Comparison of ENCODE assay signal across 8 cellular contexts in the genomic region with DNA sequence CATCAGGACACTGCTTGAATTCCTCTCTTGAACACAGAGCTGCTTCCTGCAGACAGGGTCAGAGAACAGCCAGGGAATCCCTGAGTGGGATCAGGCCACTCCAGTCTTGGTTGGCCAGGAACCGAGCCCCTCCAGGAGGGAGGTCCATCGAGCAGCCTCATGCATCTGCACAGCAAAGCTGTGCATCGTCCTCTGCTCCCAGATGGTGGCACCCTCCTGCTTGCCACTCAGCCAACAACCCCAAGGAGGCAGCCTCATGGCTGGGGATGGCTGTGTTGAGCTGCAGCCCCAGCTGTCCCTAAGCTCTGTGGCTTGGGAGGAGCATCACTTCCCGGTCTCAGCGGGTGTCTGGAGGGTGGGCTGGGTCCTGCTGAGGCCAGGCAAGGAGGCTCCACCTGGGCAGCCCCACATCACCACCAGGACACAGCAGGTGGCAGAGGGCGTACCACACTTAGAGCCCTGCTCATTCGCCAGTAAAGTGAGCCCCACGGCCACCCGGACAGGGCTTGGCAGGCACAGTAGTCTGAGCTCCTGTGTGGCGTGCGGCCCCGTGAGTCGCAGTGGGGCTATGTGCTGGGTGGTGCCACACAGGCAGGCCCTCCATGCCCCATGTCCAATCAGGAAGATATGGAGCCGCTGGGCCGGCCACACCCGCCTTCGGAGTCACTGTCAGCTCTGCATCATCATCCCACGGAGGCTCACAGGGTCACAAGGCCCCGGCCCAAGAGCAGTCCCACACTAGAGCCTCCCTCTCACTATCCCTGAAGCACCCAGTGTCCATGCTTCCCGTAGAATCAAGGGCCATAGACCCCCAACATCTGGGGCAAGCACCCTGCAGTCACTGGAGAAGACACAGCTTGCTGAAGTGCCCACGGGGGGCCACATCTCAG. TPM values are rescaled to one million over a fixed set of nuclear protein-coding genes. Genes with fewer than 3 reads are reported as not detected.
A peak's percentile ranks its signal among the peaks of the same experiment; 100 is the strongest.
DNase-seq lines count a peak whose midpoint lies in the region; ATAC-seq and TF ChIP-seq lines count a peak whose summit lies in the region.

No MANE protein-coding gene starts in this region.

- H4K20me1 ChIP-seq in GM23248 (ENCODE audit: insufficient read depth) = peaks cover 7% of the 10 kb centered on the region

- WGBS in GM23248 (ENCODE audit: low coverage in 1 of 2, low lambda C conversion rate in 2 of 2, missing lambda C conversion rate in 2 of 2), 2 experiments = 32 to 39% methylated on average over 20 of the region's 21 CpGs
- WGBS in right cardiac atrium = 84% methylated on average over 21 of the region's 21 CpGs
- WGBS in transverse colon (ENCODE audit: low coverage in 1 of 2), 2 donors = 85% methylated on average over 16 of the region's 21 CpGs; no CpG with 5 or more reads in 1 of the 2 donors
- WGBS in esophagus muscularis mucosa = 89% methylated on average over 18 of the region's 21 CpGs

- H3K36me3 ChIP-seq in GM23248 (ENCODE audit: low read depth) = 0 out of 2 replicates have a peak, but pooled peaks cover 3% of the 10 kb centered on the region
- no peaks in the 10 kb centered on the region for H3K36me3 ChIP-seq in transverse colon
- H3K36me3 ChIP-seq in esophagus muscularis mucosa = peaks cover 5 to 63% (median 40%) of the 10 kb centered on the region in 4 donors

- H3K4me1 ChIP-seq in GM23248 (ENCODE audit: insufficient read depth) (peaks cover 19% of the 10 kb centered on the region), right cardiac atrium (ENCODE audit: control insufficient read depth, insufficient read depth, low read length) (no peaks in the 10 kb centered on the region), transverse colon (peaks cover 0 to 5% (median 0%) of the 10 kb centered on the region in 4 donors), esophagus muscularis mucosa (peaks cover 0 to 26% (median 11%) of the 10 kb centered on the region in 4 donors)

- peak overlapping the region; percentile 23 for H3K4me2 ChIP-seq in GM23248 (ENCODE audit: unreplicated experiment)

- H3K9me3 ChIP-seq in GM23248 (ENCODE audit: low read depth) (no peaks in the 10 kb centered on the region), right cardiac atrium (ENCODE audit: control insufficient read depth, low read length) (no peaks in the 10 kb centered on the region), transverse colon (no peaks in the 10 kb centered on the region), esophagus muscularis mucosa (no peaks in the 10 kb centered on the region)

- TF ChIP-seq EP300 in transverse colon (IDR thresholded peaks at IDR 0.05; ENCODE audit: low read depth) = no peak
- no peak for TF ChIP-seq EP300 in esophagus muscularis mucosa (IDR thresholded peaks at IDR 0.05)

- H3K4me3 ChIP-seq in AG10803 (ENCODE audit: low read length) (no peak overlapping the region), GM23248 (no peak overlapping the region), right cardiac atrium (ENCODE audit: low read length) (no peak overlapping the region), transverse colon (no peak overlapping the region), esophagus muscularis mucosa (no peak overlapping the region)

- in situ Hi-C loops in GM23248 (cut with MboI) = no loop called here
- in situ Hi-C loops in transverse colon (cut with MboI; ENCODE audit: low pct_ligation_motif_present in 1 of 4, low pct_unique_long_range_greater_than_20kb in 1 of 4, low sequenced_read_pairs in 3 of 4) = no loop called here

- H3K9ac ChIP-seq in GM23248 = peak overlapping the region; percentile 69

- H3F3A ChIP-seq in GM23248 (ENCODE audit: insufficient read depth) = no peaks in the 10 kb centered on the region; the same call in 1 of the 2 replicates

- H2AFZ ChIP-seq in GM23248 = no peak overlapping the region

- TF ChIP-seq CTCF in AG10803 (conservative IDR thresholded peaks at IDR 0.05; ENCODE audit: low read length) = peak; percentile 41
- no peak for TF ChIP-seq CTCF in transverse colon (IDR thresholded peaks at IDR 0.05)
- no peak for TF ChIP-seq CTCF in esophagus muscularis mucosa (IDR thresholded peaks at IDR 0.05)

- H3K27me3 ChIP-seq in GM23248 (replicated peaks; ENCODE audit: insufficient read depth) (no peaks in the 10 kb centered on the region), right cardiac atrium (ENCODE audit: control insufficient read depth, insufficient read depth) (no peaks in the 10 kb centered on the region), transverse colon (no peaks in the 10 kb centered on the region), esophagus muscularis mucosa (no peaks in the 10 kb centered on the region)

- intact Hi-C loops in right cardiac atrium (cut with DNase I) (no loop called here), transverse colon (cut with DNase I; ENCODE audit: low total_unique reads) (no loop called here), esophagus muscularis mucosa (cut with DNase I) (no loop called here)

- H3K79me2 ChIP-seq in GM23248 (ENCODE audit: insufficient read depth) = peaks cover 95% of the 10 kb centered on the region

- DNase-seq in AG10803 (ENCODE audit: low read depth) (peak; percentile 67), GM23248 (peak; percentile 93), T1000 (lab: John Stamatoyannopoulos, UW) (peak; percentile 34), right cardiac atrium (peak in 2 of 3 donors; percentile 12 to 55), transverse colon (peak; percentile 7), COR-L47 (lab: John Stamatoyannopoulos, UW) (no peak), esophagus muscularis mucosa (ENCODE audit: extremely low spot score) (no peak)
- DNase-seq in activated CD4-positive, CD25-positive, alpha-beta regulatory T cell (lab: John Stamatoyannopoulos, UW) = no peak

- H3K27ac ChIP-seq in GM23248 (peak overlapping the region; percentile 73), right cardiac atrium (ENCODE audit: low read length) (no peak overlapping the region), transverse colon (no peak overlapping the region), esophagus muscularis mucosa (replicated peaks in 1 of 4) (no peak overlapping the region)

- H3K9me2 ChIP-seq in GM23248 (ENCODE audit: insufficient read depth) = no peaks in the 10 kb centered on the region

- ATAC-seq in right cardiac atrium = no peak

- no peak for TF ChIP-seq POLR2A in transverse colon (IDR thresholded peaks at IDR 0.05)
- no peak for TF ChIP-seq POLR2A in esophagus muscularis mucosa (IDR thresholded peaks at IDR 0.05; ENCODE audit: low read depth)

RNA-seq across cellular contexts. Expression of a gene that starts 11.9 kb away (rescaled TPM):
- total RNA-seq in GM23248 (2014; rRNA removed; shearing (Covaris generic)) = 31.6 and 48.4 TPM in 2 replicates
- 19.2 and 22.2 TPM in 2 replicates for polyA plus RNA-seq in GM23248 (2016; fragmentation: Nextera tagmentation; extraction: Ambion mirVana)
- total RNA-seq in right cardiac atrium = 10 to 100 TPM; 11.0 to 19.7 (median 15.5) TPM
- 15.6 TPM for polyA plus RNA-seq in right cardiac atrium
- 10 to 100 TPM in 3 of 4 donors, 1 to 10 TPM in 1; 10.0 to 50.5 (median 21.0) TPM for total RNA-seq in transverse colon
- 10 to 100 TPM; 22.5 to 51.7 (median 35.0) TPM for total RNA-seq in esophagus muscularis mucosa

Comparison
In these comparisons a context has a peak if more than half of its experiments do, and no peak if none do; other contexts are left out.
1. DNase-seq: peak in AG10803 (single experiment), GM23248 (single experiment), T1000 (single experiment), right cardiac atrium (2 of 3) and transverse colon (single experiment); none in COR-L47 (single experiment), activated CD4-positive, CD25-positive, alpha-beta regulatory T cell (0 of 4) and esophagus muscularis mucosa (single experiment).